ENCODE assay signal across 24 cellular contexts in genomic region chr9:104301770-104302169, GRCh38.
A peak's percentile ranks its signal among the peaks of the same experiment; 100 is the strongest.
DNase-seq lines count a peak whose midpoint lies in the region; ATAC-seq and TF ChIP-seq lines count a peak whose summit lies in the region.
"Had no signal": no experiment of that assay in that cellular context is flagged by ENCODE, and none has a peak within 500 bp of the region (broad histone marks: within the 10 kb centered on the region; RNA-seq: fewer than 3 reads in every experiment).

No MANE protein-coding gene starts in this region.

- ATAC-seq in gastrocnemius medialis, result no peak
- ATAC-seq: stimulated activated naive CD8-positive, alpha-beta T cell treated with anti-CD3 and anti-CD28 coated beads, Interleukin-15, amount 100 ng/mL, for 72 hours had no signal

- DNase-seq in DMS79 (lab: John Stamatoyannopoulos, UW) (peak; percentile 73), M059J (ENCODE audit: low read depth) (peak; percentile 2), NCI-H226 (peak; percentile 32), glomerular visceral epithelial cell (ENCODE audit: extremely low spot score) (peak; percentile 10), gastrocnemius medialis (no peak), WERI-Rb-1 (no peak)
- no peak for DNase-seq in activated T-helper 2 cell treated with anti-CD3 and anti-CD28 coated beads, Interferon-gamma antibody, Interleukin-2, Interleukin-4, amounts not matched to agents 10 μg/mL and 5 μg/mL and 100 μg/mL, durations not matched to agents 14 hours and 24 hours and 36 hours (ENCODE audit: low spot score)
- DNase-seq: activated B cell treated with CpG ODN at 0.5 μM for 24 hours; activated CD4-positive, alpha-beta memory T cell treated with anti-CD3 and anti-CD28 coated beads, Interleukin-2, amount 10 ng/mL, durations not matched to agents 7 days and 5 days; activated naive CD4-positive, alpha-beta T cell treated with Interleukin-2 at 50 U/mL for 16 hours; activated T-cell treated with anti-CD3 and anti-CD28 coated beads, Interleukin-2, amount 50 U/mL, for 24 hours; amygdala; CD8-positive, alpha-beta memory T cell; dorsolateral prefrontal cortex; HCEC 1CT; islet precursor cell; NCI-H1930; stimulated activated CD4-positive, alpha-beta T cell treated with anti-CD3 and anti-CD28 coated beads, Interleukin-4, amount 100 ng/mL, for 24 hours; stimulated activated naive CD8-positive, alpha-beta T cell treated with anti-CD3 and anti-CD28 coated beads, Interleukin-15, amount 100 ng/mL, for 72 hours; transverse colon had no signal

- no peaks in the 10 kb centered on the region for H3K36me3 ChIP-seq in gastrocnemius medialis
- H3K36me3 ChIP-seq in WERI-Rb-1, result no peaks in the 10 kb centered on the region
- H3K36me3 ChIP-seq: neutrophil, transverse colon had no signal

- no peaks in the 10 kb centered on the region for H3K27me3 Mint-ChIP-seq in activated T-helper 2 cell treated with anti-CD3 and anti-CD28 coated beads, Interferon-gamma antibody, Interleukin-2, Interleukin-4, amounts not matched to agents 10 μg/mL and 5 μg/mL and 100 μg/mL, durations not matched to agents 14 hours and 24 hours and 36 hours (ENCODE audit: low read depth)
- H3K27me3 Mint-ChIP-seq: activated CD4-positive, alpha-beta memory T cell treated with anti-CD3 and anti-CD28 coated beads, Interleukin-2, amount 10 ng/mL, durations not matched to agents 7 days and 5 days; activated T-cell treated with anti-CD3 and anti-CD28 coated beads, Interleukin-2, amount 50 U/mL, for 24 hours; stimulated activated naive CD8-positive, alpha-beta T cell treated with anti-CD3 and anti-CD28 coated beads, Interleukin-15, amount 100 ng/mL, for 72 hours had no signal

- H3K4me3 ChIP-seq in gastrocnemius medialis, result no peak overlapping the region
- H3K4me3 ChIP-seq in WERI-Rb-1 (ENCODE audit: low read depth, low read length), result no peak overlapping the region
- H3K4me3 ChIP-seq: dorsolateral prefrontal cortex, hepatocyte, lung, transverse colon had no signal

- no peaks in the 10 kb centered on the region for H3K9me3 ChIP-seq in gastrocnemius medialis
- H3K9me3 ChIP-seq in WERI-Rb-1 (ENCODE audit: severe bottlenecking), result no peaks in the 10 kb centered on the region
- H3K9me3 ChIP-seq: neutrophil, transverse colon had no signal

- H3K27me3 ChIP-seq in gastrocnemius medialis (no peaks in the 10 kb centered on the region), WERI-Rb-1 (ENCODE audit: insufficient read depth, low read depth, severe bottlenecking) (no peaks in the 10 kb centered on the region)
- H3K27me3 ChIP-seq: hepatocyte, neutrophil, transverse colon had no signal

- H3K4me1 ChIP-seq in gastrocnemius medialis, result no peaks in the 10 kb centered on the region
- H3K4me1 ChIP-seq: transverse colon had no signal

- no peaks in the 10 kb centered on the region for H3K4me1 Mint-ChIP-seq in activated T-helper 2 cell treated with anti-CD3 and anti-CD28 coated beads, Interferon-gamma antibody, Interleukin-2, Interleukin-4, amounts not matched to agents 10 μg/mL and 5 μg/mL and 100 μg/mL, durations not matched to agents 14 hours and 24 hours and 36 hours (ENCODE audit: low read depth)
- H3K4me1 Mint-ChIP-seq: activated B cell treated with CpG ODN at 0.5 μM for 24 hours; activated CD4-positive, alpha-beta memory T cell treated with anti-CD3 and anti-CD28 coated beads, Interleukin-2, amount 10 ng/mL, durations not matched to agents 7 days and 5 days; CD8-positive, alpha-beta memory T cell; stimulated activated naive CD8-positive, alpha-beta T cell treated with anti-CD3 and anti-CD28 coated beads, Interleukin-15, amount 100 ng/mL, for 72 hours had no signal

- no peaks in the 10 kb centered on the region for H3K9me3 Mint-ChIP-seq in activated T-helper 2 cell treated with anti-CD3 and anti-CD28 coated beads, Interferon-gamma antibody, Interleukin-2, Interleukin-4, amounts not matched to agents 10 μg/mL and 5 μg/mL and 100 μg/mL, durations not matched to agents 14 hours and 24 hours and 36 hours
- H3K9me3 Mint-ChIP-seq: activated T-cell treated with anti-CD3 and anti-CD28 coated beads, Interleukin-2, amount 50 U/mL, for 24 hours had no signal

- intact Hi-C loops in activated T-helper 2 cell treated with anti-CD3 and anti-CD28 coated beads, Interferon-gamma antibody, Interleukin-2, Interleukin-4, amounts not matched to agents 10 μg/mL and 5 μg/mL and 100 μg/mL, durations not matched to agents 14 hours and 24 hours and 36 hours (cut with micrococcal nuclease), result no loop called here
- intact Hi-C loops in gastrocnemius medialis (cut with DNase I; ENCODE audit: low total_unique reads), result no loop called here

- no peak overlapping the region for H3K27ac Mint-ChIP-seq in activated T-helper 2 cell treated with anti-CD3 and anti-CD28 coated beads, Interferon-gamma antibody, Interleukin-2, Interleukin-4, amounts not matched to agents 10 μg/mL and 5 μg/mL and 100 μg/mL, durations not matched to agents 14 hours and 24 hours and 36 hours
- H3K27ac Mint-ChIP-seq: activated B cell treated with CpG ODN at 0.5 μM for 24 hours; activated CD4-positive, alpha-beta memory T cell treated with anti-CD3 and anti-CD28 coated beads, Interleukin-2, amount 10 ng/mL, durations not matched to agents 7 days and 5 days; activated T-cell treated with anti-CD3 and anti-CD28 coated beads, Interleukin-2, amount 50 U/mL, for 24 hours; CD8-positive, alpha-beta memory T cell; stimulated activated naive CD8-positive, alpha-beta T cell treated with anti-CD3 and anti-CD28 coated beads, Interleukin-15, amount 100 ng/mL, for 72 hours had no signal

- no peak for TF ChIP-seq CTCF in gastrocnemius medialis (IDR thresholded peaks at IDR 0.05 in 4 of 5, conservative IDR thresholded peaks at IDR 0.05 in 1 of 5)
- TF ChIP-seq CTCF in WERI-Rb-1 (IDR thresholded peaks at IDR 0.05; ENCODE audit: low read depth, low read length), result no peak

- no peak for TF ChIP-seq POLR2A in gastrocnemius medialis (IDR thresholded peaks at IDR 0.05)

- no peak overlapping the region for H3K27ac ChIP-seq in gastrocnemius medialis
- no peak overlapping the region for H3K27ac ChIP-seq in WERI-Rb-1
- H3K27ac ChIP-seq: dorsolateral prefrontal cortex, hepatocyte, neutrophil, RWPE1, transverse colon had no signal

- no peak overlapping the region for H3K4me3 Mint-ChIP-seq in activated T-helper 2 cell treated with anti-CD3 and anti-CD28 coated beads, Interferon-gamma antibody, Interleukin-2, Interleukin-4, amounts not matched to agents 10 μg/mL and 5 μg/mL and 100 μg/mL, durations not matched to agents 14 hours and 24 hours and 36 hours (ENCODE audit: low read depth)
- H3K4me3 Mint-ChIP-seq: activated B cell treated with CpG ODN at 0.5 μM for 24 hours; activated CD4-positive, alpha-beta memory T cell treated with anti-CD3 and anti-CD28 coated beads, Interleukin-2, amount 10 ng/mL, durations not matched to agents 7 days and 5 days; activated T-cell treated with anti-CD3 and anti-CD28 coated beads, Interleukin-2, amount 50 U/mL, for 24 hours; CD8-positive, alpha-beta memory T cell; stimulated activated naive CD8-positive, alpha-beta T cell treated with anti-CD3 and anti-CD28 coated beads, Interleukin-15, amount 100 ng/mL, for 72 hours had no signal

- in situ Hi-C loops in gastrocnemius medialis (cut with MboI; ENCODE audit: low sequenced_read_pairs in 4 of 4), result no loop called here

- H3K36me3 Mint-ChIP-seq in activated T-helper 2 cell treated with anti-CD3 and anti-CD28 coated beads, Interferon-gamma antibody, Interleukin-2, Interleukin-4, amounts not matched to agents 10 μg/mL and 5 μg/mL and 100 μg/mL, durations not matched to agents 14 hours and 24 hours and 36 hours (ENCODE audit: low read depth), result no peaks in the 10 kb centered on the region
- H3K36me3 Mint-ChIP-seq: CD8-positive, alpha-beta memory T cell had no signal

Comparison
In these comparisons a context has a peak if more than half of its experiments do, and no peak if none do; other contexts are left out.
1. DNase-seq: peak in DMS79 (single experiment), M059J (single experiment), NCI-H226 (single experiment) and glomerular visceral epithelial cell (single experiment); none in activated T-helper 2 cell treated with anti-CD3 and anti-CD28 coated beads, Interferon-gamma antibody, Interleukin-2, Interleukin-4, amounts not matched to agents 10 μg/mL and 5 μg/mL and 100 μg/mL, durations not matched to agents 14 hours and 24 hours and 36 hours (single experiment), gastrocnemius medialis (0 of 2) and WERI-Rb-1 (single experiment).